In the genomic region with DNA sequence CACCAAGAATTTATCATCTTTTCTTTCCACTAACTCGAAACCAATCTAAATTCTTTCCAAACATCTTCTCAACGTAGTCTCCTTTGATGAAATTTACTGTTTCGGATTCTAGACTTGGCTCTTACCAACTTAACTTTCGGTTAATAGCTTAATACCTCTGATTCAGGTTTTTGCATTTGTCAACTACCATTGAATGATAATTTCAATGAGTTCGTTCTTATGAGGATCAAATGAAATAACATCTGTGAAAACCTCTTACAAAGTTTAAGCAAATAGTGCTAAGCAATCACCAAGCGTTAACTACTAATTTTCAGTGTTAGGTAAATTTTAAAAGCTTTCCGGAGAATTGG, we compare ENCODE assay signal across 9 cellular contexts. TPM values are rescaled to one million over a fixed set of nuclear protein-coding genes. Genes with fewer than 3 reads are reported as not detected.
DNase-seq lines count a peak whose midpoint lies in the region; ATAC-seq, FAIRE-seq and TF ChIP-seq lines count a peak whose summit lies in the region.
"Had no signal": no experiment of that assay in that cellular context is flagged by ENCODE, and none has a peak within 500 bp of the region (broad histone marks: within the 10 kb centered on the region; RNA-seq: fewer than 3 reads in every experiment).

No MANE protein-coding gene starts in this region.

- BruUV-seq in Calu3 (replicated peaks; lab: Mats Ljungman, UMichigan): no TSS peak
- TSS peak; percentile 71 for BruUV-seq in endothelial cell of umbilical vein (replicated peaks; lab: Mats Ljungman, UMichigan)

- intact Hi-C loops in Calu3 (cut with micrococcal nuclease; ENCODE audit: unreplicated experiment) (no loop called here), endothelial cell of umbilical vein (cut with micrococcal nuclease) (loop anchor here (1.0 to 5.0 kb wide), 6 partner anchors 19 to 200 kb away; a partner anchor contains a TSS)

- peak overlapping the region; percentile 94 for H3K4me3 ChIP-seq in OCI-LY3 (ENCODE audit: low read length)
- peak overlapping the region; percentile 68 to 93 (median 86) for H3K4me3 ChIP-seq in endothelial cell of umbilical vein (replicated peaks in 1 of 3; ENCODE audit: insufficient read depth in 1 of 3, low read depth in 1 of 3, low read length in 3 of 3)
- H3K4me3 ChIP-seq in parathyroid adenoma (ENCODE audit: low read depth, low read length): peak overlapping the region; percentile 98

- H3K27me3 Mint-ChIP-seq in Calu3 (ENCODE audit: unreplicated experiment): no peaks in the 10 kb centered on the region

- CTCF ChIA-PET in Calu3 (lab: Charles Lee): interaction anchor here (3.0 kb wide), 1 partner anchor 19 kb away, joined by 18 read pairs; a partner anchor contains a TSS
- CTCF ChIA-PET in endothelial cell of umbilical vein (lab: Charles Lee): interaction anchor here (2.2 to 4.9 kb wide), 3 partner anchors 14 to 255 kb away, joined by 8 to 75 read pairs (median 12); a partner anchor contains a TSS

- H3K4me1 ChIP-seq in OCI-LY3 (ENCODE audit: low read length) (peaks cover 13% of the 10 kb centered on the region), endothelial cell of umbilical vein (ENCODE audit: control insufficient read depth, extremely low read depth, insufficient read depth, low read length) (peaks cover 26% of the 10 kb centered on the region), parathyroid adenoma (peaks cover 14% of the 10 kb centered on the region)

- peak overlapping the region; percentile 97 for H3K4me3 Mint-ChIP-seq in Calu3 (ENCODE audit: low read depth, unreplicated experiment)

- no peak for TF ChIP-seq POLR2A in endothelial cell of umbilical vein (IDR thresholded peaks at IDR 0.05; ENCODE audit: low read depth, low read length)

- H3K27me3 ChIP-seq in OCI-LY3 (ENCODE audit: low read depth, low read length) (no peaks in the 10 kb centered on the region), endothelial cell of umbilical vein (ENCODE audit: control insufficient read depth in 2 of 2, insufficient read depth in 2 of 2, low read length in 2 of 2) (no peaks in the 10 kb centered on the region), parathyroid adenoma (ENCODE audit: control insufficient read depth, insufficient read depth, low read length) (no peaks in the 10 kb centered on the region)

- no peak for TF ChIP-seq CTCF in Calu3 (IDR thresholded peaks at IDR 0.05; ENCODE audit: unreplicated experiment)
- no peak; the same call in 1 of the 2 replicates for TF ChIP-seq CTCF in OCI-LY3 (IDR thresholded peaks at IDR 0.05; ENCODE audit: low read depth, low read length)
- TF ChIP-seq CTCF in endothelial cell of umbilical vein (IDR thresholded peaks at IDR 0.05; ENCODE audit: extremely low read depth in 1 of 2, insufficient read depth in 1 of 2, low read depth in 1 of 2, low read length in 2 of 2): no peak
- no peak for TF ChIP-seq CTCF in parathyroid adenoma (IDR thresholded peaks at IDR 0.05)

- H3K9me1 ChIP-seq in endothelial cell of umbilical vein (replicated peaks; ENCODE audit: control insufficient read depth, extremely low read depth, insufficient read depth, low read length): no peaks in the 10 kb centered on the region

- dilution Hi-C loops in endothelial cell of umbilical vein (cut with MboI; ENCODE audit: extremely low pct_ligation_motif_present, low sequenced_read_pairs): no loop called here

- H3K4me2 ChIP-seq in OCI-LY3 (ENCODE audit: low read length) (peak overlapping the region; percentile 85), endothelial cell of umbilical vein (ENCODE audit: insufficient read depth, low read length) (peak overlapping the region; percentile 98), parathyroid adenoma (ENCODE audit: low read length) (peak overlapping the region; percentile 82)

- H3K9ac ChIP-seq in OCI-LY3 (ENCODE audit: low read length) (peak overlapping the region; percentile 82), endothelial cell of umbilical vein (replicated peaks; ENCODE audit: extremely low read depth, insufficient read depth, low read length) (peak overlapping the region; percentile 97), parathyroid adenoma (no peak overlapping the region)

- POLR2A ChIA-PET in endothelial cell of umbilical vein (lab: Charles Lee): interaction anchor here (2.6 kb wide), 1 partner anchor 19 kb away, joined by 18 read pairs; a partner anchor contains a TSS

- H3K79me2 ChIP-seq in OCI-LY3 (ENCODE audit: low read length): peaks cover 34% of the 10 kb centered on the region
- H3K79me2 ChIP-seq in endothelial cell of umbilical vein (ENCODE audit: control insufficient read depth, insufficient read depth, low read length): peaks cover 34% of the 10 kb centered on the region
- peaks cover 34% of the 10 kb centered on the region for H3K79me2 ChIP-seq in parathyroid adenoma

- H3K27ac Mint-ChIP-seq in Calu3 (ENCODE audit: unreplicated experiment): peak overlapping the region; percentile 69

- H4K20me1 ChIP-seq in OCI-LY3 (ENCODE audit: insufficient read depth, low read length): peaks cover 15% of the 10 kb centered on the region
- no peaks in the 10 kb centered on the region for H4K20me1 ChIP-seq in endothelial cell of umbilical vein (replicated peaks; ENCODE audit: control insufficient read depth, extremely low read depth, insufficient read depth, low read length)

- no peaks in the 10 kb centered on the region for H3K4me1 Mint-ChIP-seq in Calu3 (ENCODE audit: low read depth, unreplicated experiment)

- H3K9me3 ChIP-seq in OCI-LY3 (ENCODE audit: insufficient read depth, low read length) (no peaks in the 10 kb centered on the region), endothelial cell of umbilical vein (replicated peaks; ENCODE audit: control insufficient read depth, insufficient read depth, low read length) (no peaks in the 10 kb centered on the region), parathyroid adenoma (ENCODE audit: control insufficient read depth, low read length) (no peaks in the 10 kb centered on the region)

- H3K27ac ChIP-seq in OCI-LY3 (ENCODE audit: low read length) (peak overlapping the region; percentile 45), endothelial cell of umbilical vein (ENCODE audit: insufficient read depth, low read depth, low read length) (peak overlapping the region; percentile 86), parathyroid adenoma (peak overlapping the region; percentile 96)

- ATAC-seq in left lobe of liver: no peak

- H2AFZ ChIP-seq in OCI-LY3 (ENCODE audit: low read depth, low read length) (peak overlapping the region; percentile 70), endothelial cell of umbilical vein (ENCODE audit: low read depth, low read length) (peak overlapping the region; percentile 99), parathyroid adenoma (peak overlapping the region; percentile 93)

- H3K36me3 Mint-ChIP-seq in Calu3 (ENCODE audit: insufficient read depth, unreplicated experiment): peaks cover 29% of the 10 kb centered on the region

- FAIRE-seq in endothelial cell of umbilical vein (lab: Jason Lieb, UNC): peak; percentile 57

- DNase-seq in Calu3: no peak
- no peak for DNase-seq in endothelial cell of umbilical vein (ENCODE audit: low read depth, low spot score)
- DNase-seq in left lobe of liver (ENCODE audit: low spot score): no peak
- no peak for DNase-seq in ureter (ENCODE audit: low spot score)
- no peak for DNase-seq in stimulated activated naive CD4-positive, alpha-beta T cell treated with Interleukin-2 at 50 U/mL for 16 hours (lab: John Stamatoyannopoulos, UW)
- DNase-seq in stimulated activated CD4-positive, alpha-beta T cell treated with anti-CD3 and anti-CD28 coated beads, Interleukin-2, amount 100 ng/mL, for 24 hours: no peak

- H3K9me3 Mint-ChIP-seq in Calu3 (ENCODE audit: low read depth, unreplicated experiment): no peaks in the 10 kb centered on the region

- no peaks in the 10 kb centered on the region for H3K36me3 ChIP-seq in OCI-LY3 (replicated peaks; ENCODE audit: low read depth, low read length)
- H3K36me3 ChIP-seq in endothelial cell of umbilical vein (ENCODE audit: control insufficient read depth in 2 of 2, extremely low read depth in 1 of 2, insufficient read depth in 2 of 2, low read length in 2 of 2): no peaks in the 10 kb centered on the region
- no peaks in the 10 kb centered on the region for H3K36me3 ChIP-seq in parathyroid adenoma (ENCODE audit: control insufficient read depth, insufficient read depth, low read length)

RNA-seq across cellular contexts. Expression of a gene that starts 0.6 kb away (rescaled TPM):
- total RNA-seq in Calu3 (2022) (58.2 and 60.5 TPM in 2 replicates), endothelial cell of umbilical vein (118 and 130 TPM in 2 replicates), left lobe of liver (37.2 TPM), ureter (71.7 TPM)
- 169 and 190 TPM in 2 replicates for polyA plus RNA-seq in endothelial cell of umbilical vein
- 178 and 187 TPM in 2 replicates for polyA plus RNA-seq in endothelial cell of umbilical vein (2011; cell fraction: cytosol; rRNA removed)
- polyA plus RNA-seq in endothelial cell of umbilical vein (2011; cell fraction: nucleus; rRNA removed): 168 and 193 TPM in 2 replicates
- 133 and 138 TPM in 2 replicates for polyA plus RNA-seq in endothelial cell of umbilical vein (2012)
- polyA minus RNA-seq in endothelial cell of umbilical vein: 194 and 209 TPM in 2 replicates
- polyA minus RNA-seq in endothelial cell of umbilical vein (2011; cell fraction: cytosol; rRNA and poly(A)+ RNA removed): 44.5 TPM
- polyA minus RNA-seq in endothelial cell of umbilical vein (2011; cell fraction: nucleus; rRNA and poly(A)+ RNA removed): 61.3 and 91.1 TPM in 2 replicates

RNA-seq across cellular contexts. Expression of a gene that starts 14.3 kb away (rescaled TPM):
- total RNA-seq in Calu3 (2022) (71.8 and 74.0 TPM in 2 replicates), endothelial cell of umbilical vein (4.0 and 4.6 TPM in 2 replicates), left lobe of liver (7.1 TPM), ureter (52.9 TPM)
- polyA plus RNA-seq in endothelial cell of umbilical vein: 2.1 and 2.2 TPM in 2 replicates
- polyA plus RNA-seq in endothelial cell of umbilical vein (2011; cell fraction: cytosol; rRNA removed): 0.21 and 1.0 TPM in 2 replicates
- polyA plus RNA-seq in endothelial cell of umbilical vein (2011; cell fraction: nucleus; rRNA removed): 10.2 and 10.9 TPM in 2 replicates
- 1.3 and 1.9 TPM in 2 replicates for polyA plus RNA-seq in endothelial cell of umbilical vein (2012)
- polyA minus RNA-seq in endothelial cell of umbilical vein: 0.89 TPM in 1 of 2 replicates, not detected in the other
- polyA minus RNA-seq in endothelial cell of umbilical vein (2011; cell fraction: cytosol; rRNA and poly(A)+ RNA removed): not detected
- 0.53 and 2.6 TPM in 2 replicates for polyA minus RNA-seq in endothelial cell of umbilical vein (2011; cell fraction: nucleus; rRNA and poly(A)+ RNA removed)
- total RNA-seq: glomerular endothelial cell had no signal

RNA-seq across cellular contexts. Expression of a gene that starts 18.4 kb away (rescaled TPM):
- 118 and 121 TPM in 2 replicates for total RNA-seq in Calu3 (2022)
- total RNA-seq in endothelial cell of umbilical vein: 131 and 135 TPM in 2 replicates
- polyA plus RNA-seq in endothelial cell of umbilical vein: 38.3 and 48.1 TPM in 2 replicates
- polyA plus RNA-seq in endothelial cell of umbilical vein (2011; cell fraction: cytosol; rRNA removed): 75.3 and 86.4 TPM in 2 replicates
- polyA plus RNA-seq in endothelial cell of umbilical vein (2011; cell fraction: nucleus; rRNA removed): 52.3 and 61.0 TPM in 2 replicates
- 143 and 171 TPM in 2 replicates for polyA plus RNA-seq in endothelial cell of umbilical vein (2012)
- polyA minus RNA-seq in endothelial cell of umbilical vein: 73.8 and 75.0 TPM in 2 replicates
- polyA minus RNA-seq in endothelial cell of umbilical vein (2011; cell fraction: cytosol; rRNA and poly(A)+ RNA removed): 103 TPM
- 17.1 and 18.1 TPM in 2 replicates for polyA minus RNA-seq in endothelial cell of umbilical vein (2011; cell fraction: nucleus; rRNA and poly(A)+ RNA removed)
- total RNA-seq in left lobe of liver: 23.3 TPM
- 61.7 TPM for total RNA-seq in ureter

RNA-seq across cellular contexts. Expression of a gene that starts 47.3 kb away (rescaled TPM):
- total RNA-seq in Calu3 (2022) (10.6 and 13.1 TPM in 2 replicates), endothelial cell of umbilical vein (19.0 and 20.7 TPM in 2 replicates), left lobe of liver (10.5 TPM), ureter (39.3 TPM)
- 30.6 and 43.2 TPM in 2 replicates for polyA plus RNA-seq in endothelial cell of umbilical vein
- 14.8 and 23.3 TPM in 2 replicates for polyA plus RNA-seq in endothelial cell of umbilical vein (2011; cell fraction: cytosol; rRNA removed)
- 56.9 and 60.4 TPM in 2 replicates for polyA plus RNA-seq in endothelial cell of umbilical vein (2011; cell fraction: nucleus; rRNA removed)
- 12.0 and 16.3 TPM in 2 replicates for polyA plus RNA-seq in endothelial cell of umbilical vein (2012)
- 8.2 and 10.5 TPM in 2 replicates for polyA minus RNA-seq in endothelial cell of umbilical vein
- polyA minus RNA-seq in endothelial cell of umbilical vein (2011; cell fraction: cytosol; rRNA and poly(A)+ RNA removed): 4.0 TPM
- polyA minus RNA-seq in endothelial cell of umbilical vein (2011; cell fraction: nucleus; rRNA and poly(A)+ RNA removed): 9.5 and 13.0 TPM in 2 replicates

RNA-seq across cellular contexts. Expression of a gene that starts 57.4 kb away (rescaled TPM):
- total RNA-seq in Calu3 (2022) (85.3 and 96.9 TPM in 2 replicates), endothelial cell of umbilical vein (86.5 and 103 TPM in 2 replicates), left lobe of liver (56.1 TPM), ureter (102 TPM)
- 127 and 130 TPM in 2 replicates for polyA plus RNA-seq in endothelial cell of umbilical vein
- polyA plus RNA-seq in endothelial cell of umbilical vein (2011; cell fraction: cytosol; rRNA removed): 95.0 and 98.8 TPM in 2 replicates
- polyA plus RNA-seq in endothelial cell of umbilical vein (2011; cell fraction: nucleus; rRNA removed): 106 and 110 TPM in 2 replicates
- 85.5 TPM in 2 replicates for polyA plus RNA-seq in endothelial cell of umbilical vein (2012)
- polyA minus RNA-seq in endothelial cell of umbilical vein: 88.2 and 91.9 TPM in 2 replicates
- polyA minus RNA-seq in endothelial cell of umbilical vein (2011; cell fraction: cytosol; rRNA and poly(A)+ RNA removed): 37.5 TPM
- polyA minus RNA-seq in endothelial cell of umbilical vein (2011; cell fraction: nucleus; rRNA and poly(A)+ RNA removed): 52.5 and 74.9 TPM in 2 replicates

Comparison
In these comparisons a context has a peak if more than half of its experiments do, and no peak if none do; other contexts are left out.
1. H3K27ac ChIP-seq: peak in every context shown above with its lines; median percentile 96 in parathyroid adenoma; 86 in endothelial cell of umbilical vein; 45 in OCI-LY3.